In genomic region chr3:51393096-51393495, GRCh38 we compare ENCODE assay signal across 11 cellular contexts. TPM values are rescaled to one million over a fixed set of nuclear protein-coding genes. Genes with fewer than 3 reads are reported as not detected.
DNase-seq lines count a peak whose midpoint lies in the region; ATAC-seq and TF ChIP-seq lines count a peak whose summit lies in the region.
"Had no signal": no experiment of that assay in that cellular context is flagged by ENCODE, and none has a peak within 500 bp of the region (broad histone marks: within the 10 kb centered on the region; RNA-seq: fewer than 3 reads in every experiment).

No MANE protein-coding gene starts in this region.

- intact Hi-C loops in HCT116 (cut with micrococcal nuclease): loop anchor here (5.0 kb wide), 1 partner anchor 279 kb away; the partner anchor contains the start of gene TEX264

- H3K27me3 Mint-ChIP-seq in activated naive CD8-positive, alpha-beta T cell: no peaks in the 10 kb centered on the region
- no peaks in the 10 kb centered on the region for H3K27me3 Mint-ChIP-seq in mesothelial cell of epicardium (ENCODE audit: low read depth)
- no peaks in the 10 kb centered on the region for H3K27me3 Mint-ChIP-seq in stimulated activated memory B cell treated with anti-CD40 and anti-IgM and Interleukin-4, amounts not matched to agents 10 μg/mL and 1 μg/mL and 100 μg/mL, for 72 hours

- peak overlapping the region; percentile 83 for H3K4me3 Mint-ChIP-seq in activated naive CD8-positive, alpha-beta T cell
- H3K4me3 Mint-ChIP-seq in mesothelial cell of epicardium: peak overlapping the region; percentile 78
- H3K4me3 Mint-ChIP-seq in stimulated activated memory B cell treated with anti-CD40 and anti-IgM and Interleukin-4, amounts not matched to agents 10 μg/mL and 1 μg/mL and 100 μg/mL, for 72 hours: no peak overlapping the region

- BruUV-seq in HCT116 (replicated peaks; lab: Mats Ljungman, UMichigan): TSS peak; percentile 32

- H3K36me3 ChIP-seq in BLaER1 treated with 17β-estradiol and CSF1 and Interleukin-3, amounts not matched to agents 10 nM and 100 nM: peaks cover 74 to 89% (median 85%) of the 10 kb centered on the region in 11 experiments
- peaks cover 24 to 70% of the 10 kb centered on the region in 2 experiments for H3K36me3 ChIP-seq in HCT116 (ENCODE audit: control insufficient read depth in 1 of 2, insufficient read depth in 2 of 2, low read length in 2 of 2)

- H3K4me1 ChIP-seq in BLaER1 treated with 17β-estradiol and CSF1 and Interleukin-3, amounts not matched to agents 10 nM and 100 nM: peaks cover 72 to 85% (median 78%) of the 10 kb centered on the region in 10 experiments
- peaks cover 15 to 27% of the 10 kb centered on the region in 2 experiments; a peak in 3 of 4 replicates for H3K4me1 ChIP-seq in HCT116 (ENCODE audit: control insufficient read depth in 1 of 2, insufficient read depth in 2 of 2, low read length in 2 of 2)

- peak overlapping the region; percentile 70 for H3K27ac Mint-ChIP-seq in activated naive CD8-positive, alpha-beta T cell
- peak overlapping the region; percentile 43 for H3K27ac Mint-ChIP-seq in mesothelial cell of epicardium
- no peak overlapping the region for H3K27ac Mint-ChIP-seq in stimulated activated memory B cell treated with anti-CD40 and anti-IgM and Interleukin-4, amounts not matched to agents 10 μg/mL and 1 μg/mL and 100 μg/mL, for 72 hours

- H3K79me2 ChIP-seq in HCT116 (ENCODE audit: insufficient read depth, low read length): peaks cover 39% of the 10 kb centered on the region

- DNase-seq in HCT116 (ENCODE audit: low read depth, low spot score) (no peak), mesothelial cell of epicardium (ENCODE audit: low spot score in 2 of 2, unreplicated experiment in 2 of 2) (no peak), NCI-H510A treated with DMSO at 0.1 percent for 48 hours (lab: John Stamatoyannopoulos, UW) (no peak)
- DNase-seq: stimulated activated CD4-positive, alpha-beta T cell treated with anti-CD3 and anti-CD28 coated beads, Interleukin-15, amount 100 ng/mL, for 24 hours; SW 1271 had no signal

- H3K36me3 Mint-ChIP-seq in activated naive CD8-positive, alpha-beta T cell: peaks cover 11% of the 10 kb centered on the region
- peaks cover 33% of the 10 kb centered on the region for H3K36me3 Mint-ChIP-seq in mesothelial cell of epicardium
- peaks cover 43% of the 10 kb centered on the region for H3K36me3 Mint-ChIP-seq in stimulated activated memory B cell treated with anti-CD40 and anti-IgM and Interleukin-4, amounts not matched to agents 10 μg/mL and 1 μg/mL and 100 μg/mL, for 72 hours

- RAD21 ChIA-PET in HCT116 (lab: Charles Lee; ENCODE audit: low non-redundant PET in 1 of 2, low total read pairs in 2 of 2, uncharacterized antibody in 2 of 2, unreplicated experiment in 2 of 2): no interaction called here

- TF ChIP-seq CTCF in HCT116 (IDR thresholded peaks at IDR 0.05 in 2 of 3, conservative IDR thresholded peaks at IDR 0.05 in 1 of 3; ENCODE audit: borderline replicate concordance in 1 of 3, insufficient read depth in 1 of 3, low read depth in 2 of 3, low read length in 2 of 3) (no peak), mesothelial cell of epicardium (IDR thresholded peaks at IDR 0.05; ENCODE audit: unreplicated experiment) (no peak)

- peak overlapping the region; percentile 84 to 99 (median 98) for H3K4me2 ChIP-seq in BLaER1 treated with 17β-estradiol and CSF1 and Interleukin-3, amounts not matched to agents 10 nM and 100 nM
- H3K4me2 ChIP-seq in HCT116 (ENCODE audit: low read length): no peak overlapping the region

- TF ChIP-seq POLR2A in HCT116 (IDR thresholded peaks at IDR 0.05; ENCODE audit: borderline replicate concordance, extremely low read depth, insufficient read depth, insufficient read length): no peak

- no peaks in the 10 kb centered on the region for H3K9me2 ChIP-seq in HCT116 (ENCODE audit: insufficient read depth)

- peaks cover 55% of the 10 kb centered on the region for H3K4me1 Mint-ChIP-seq in activated naive CD8-positive, alpha-beta T cell (ENCODE audit: low read depth)
- peaks cover 49% of the 10 kb centered on the region for H3K4me1 Mint-ChIP-seq in mesothelial cell of epicardium
- H3K4me1 Mint-ChIP-seq in stimulated activated memory B cell treated with anti-CD40 and anti-IgM and Interleukin-4, amounts not matched to agents 10 μg/mL and 1 μg/mL and 100 μg/mL, for 72 hours: peaks cover 69% of the 10 kb centered on the region

- H3K4me3 ChIP-seq in BLaER1 treated with 17β-estradiol and CSF1 and Interleukin-3, amounts not matched to agents 10 nM and 100 nM: peak overlapping the region in 9 of 10 experiments; percentile 76 to 94 (median 88); a peak in 16 of 20 replicates
- H3K4me3 ChIP-seq in HCT116 (replicated peaks in 1 of 2; ENCODE audit: low read depth in 1 of 2, low read length in 2 of 2): no peak overlapping the region

- POLR2A ChIA-PET in HCT116 (lab: Charles Lee): no interaction called here

- TF ChIP-seq RAD21 in HCT116 (IDR thresholded peaks at IDR 0.05; ENCODE audit: low read depth): no peak

- peak overlapping the region; percentile 99 to 100 (median 99); a peak in 21 of 22 replicates for H3K9ac ChIP-seq in BLaER1 treated with 17β-estradiol and CSF1 and Interleukin-3, amounts not matched to agents 10 nM and 100 nM
- no peak overlapping the region for H3K9ac ChIP-seq in HCT116 (ENCODE audit: low read length)

- H3K27ac ChIP-seq in BLaER1 treated with 17β-estradiol and CSF1 and Interleukin-3, amounts not matched to agents 10 nM and 100 nM: peak overlapping the region in 7 of 11 experiments; percentile 20 to 99 (median 99); a peak in 5 of 22 replicates
- no peak overlapping the region for H3K27ac ChIP-seq in HCT116 (ENCODE audit: low read depth, low read length)

- no peaks in the 10 kb centered on the region for H3K27me3 ChIP-seq in BLaER1 treated with 17β-estradiol and CSF1 and Interleukin-3, amounts not matched to agents 10 nM and 100 nM
- no peaks in the 10 kb centered on the region for H3K27me3 ChIP-seq in HCT116 (ENCODE audit: insufficient read depth, low read length)
- H3K27me3 ChIP-seq: esophagus muscularis mucosa had no signal

- no peaks in the 10 kb centered on the region for H3K9me3 ChIP-seq in BLaER1 treated with 17β-estradiol and CSF1 and Interleukin-3, amounts not matched to agents 10 nM and 100 nM (replicated peaks in 1 of 11)
- H3K9me3 ChIP-seq in HCT116 (ENCODE audit: control insufficient read depth in 1 of 2, insufficient read depth in 1 of 2, low read depth in 1 of 2, low read length in 2 of 2): peaks cover 0 to 14% of the 10 kb centered on the region in 2 experiments; a peak in 1 of 4 replicates
- H3K9me3 ChIP-seq: esophagus muscularis mucosa had no signal

- H4K20me1 ChIP-seq in BLaER1 treated with 17β-estradiol and CSF1 and Interleukin-3, amounts not matched to agents 10 nM and 100 nM: peaks cover 68 to 93% (median 89%) of the 10 kb centered on the region in 11 experiments
- H4K20me1 ChIP-seq in HCT116 (ENCODE audit: insufficient read depth): no peaks in the 10 kb centered on the region

- H3K9me3 Mint-ChIP-seq in activated naive CD8-positive, alpha-beta T cell (ENCODE audit: low read depth): no peaks in the 10 kb centered on the region
- H3K9me3 Mint-ChIP-seq in mesothelial cell of epicardium: no peaks in the 10 kb centered on the region
- H3K9me3 Mint-ChIP-seq in stimulated activated memory B cell treated with anti-CD40 and anti-IgM and Interleukin-4, amounts not matched to agents 10 μg/mL and 1 μg/mL and 100 μg/mL, for 72 hours: no peaks in the 10 kb centered on the region

- ATAC-seq in HCT116 (no peak), GM18867 (IDR thresholded peaks at IDR 0.05; ENCODE audit: unreplicated experiment) (no peak), GM18909 (IDR thresholded peaks at IDR 0.05; ENCODE audit: poor library complexity, unreplicated experiment) (no peak)
- no peak for ATAC-seq in stimulated activated memory B cell treated with anti-CD40 and anti-IgM and Interleukin-4, amounts not matched to agents 10 μg/mL and 1 μg/mL and 100 μg/mL, for 72 hours

- CTCF ChIA-PET in HCT116 (lab: Charles Lee): no interaction called here

- H2AFZ ChIP-seq in HCT116 (ENCODE audit: low read depth, low read length, poor library complexity, severe bottlenecking): no peak overlapping the region

TF ChIP-seq in HCT116, 20 proteins besides CTCF, POLR2A, EP300 and RAD21 (continues in another document):
- TF ChIP-seq POLR2AphosphoS5 (IDR thresholded peaks at IDR 0.05; ENCODE audit: low read depth, low read length) (no peak; the same call in 1 of the 2 replicates), MAX (IDR thresholded peaks at IDR 0.05) (no peak), ZBTB33 (IDR thresholded peaks at IDR 0.05; ENCODE audit: extremely low read depth, insufficient replicate concordance, low read length) (no peak), ELF1 (IDR thresholded peaks at IDR 0.05; ENCODE audit: borderline replicate concordance, low read depth) (no peak), EZH2phosphoT487 (IDR thresholded peaks at IDR 0.05; ENCODE audit: borderline replicate concordance) (no peak), SRF (IDR thresholded peaks at IDR 0.05; ENCODE audit: low read depth) (no peak), YY1 (IDR thresholded peaks at IDR 0.05; ENCODE audit: extremely low read depth, insufficient replicate concordance, low read depth, low read length) (no peak), TCF7L2 (IDR thresholded peaks at IDR 0.05; ENCODE audit: borderline replicate concordance, extremely low read depth, insufficient read depth, insufficient read length) (no peak)

RNA-seq across cellular contexts. Expression of gene RBM15B, which starts 2.0 kb away (rescaled TPM):
- total RNA-seq in HCT116 (2021; ENCODE audit: unreplicated experiment): 24.1 TPM
- polyA plus RNA-seq in HCT116 (2012): 15.6 and 15.8 TPM in 2 replicates
- total RNA-seq in mesothelial cell of epicardium: 68.3 to 68.8 TPM (median 68.7 TPM) in 3 replicates

RNA-seq across cellular contexts. Expression of gene MANF, which starts 8.0 kb away (rescaled TPM):
- 132 TPM for total RNA-seq in HCT116 (2021; ENCODE audit: unreplicated experiment)
- 95.1 and 99.2 TPM in 2 replicates for polyA plus RNA-seq in HCT116 (2012)
- total RNA-seq in mesothelial cell of epicardium: 99.7 to 112 TPM (median 100 TPM) in 3 replicates

Comparison
In these comparisons a context has a peak if more than half of its experiments do, and no peak if none do; other contexts are left out.
1. H3K4me3 ChIP-seq: peak in BLaER1 treated with 17β-estradiol and CSF1 and Interleukin-3, amounts not matched to agents 10 nM and 100 nM (9 of 10); none in HCT116 (0 of 2).